Comparison of ENCODE assay signal across 11 cellular contexts in genomic region chr19:45514376-45515051, GRCh38. TPM values are rescaled to one million over a fixed set of nuclear protein-coding genes. Genes with fewer than 3 reads are reported as not detected.
DNase-seq lines count a peak whose midpoint lies in the region; ATAC-seq, FAIRE-seq and TF ChIP-seq lines count a peak whose summit lies in the region.
"Had no signal": no experiment of that assay in that cellular context is flagged by ENCODE, and none has a peak within 500 bp of the region (broad histone marks: within the 10 kb centered on the region; RNA-seq: fewer than 3 reads in every experiment).

No MANE protein-coding gene starts in this region.

- peaks cover 29% of the 10 kb centered on the region for H3K36me3 ChIP-seq in astrocyte (ENCODE audit: insufficient read depth, low read length)
- H3K36me3 ChIP-seq in upper lobe of right lung = peaks cover 19% of the 10 kb centered on the region
- H3K36me3 ChIP-seq in smooth muscle cell (ENCODE audit: low read depth) = no peaks in the 10 kb centered on the region

- H3K4me1 Mint-ChIP-seq in activated naive CD4-positive, alpha-beta T cell treated with anti-CD3 and anti-CD28 coated beads, Interleukin-2, amount 10 ng/mL, durations not matched to agents 7 days and 5 days = peaks cover 75% of the 10 kb centered on the region
- peaks cover 21% of the 10 kb centered on the region for H3K4me1 Mint-ChIP-seq in astrocyte (ENCODE audit: low read depth, unreplicated experiment)

- no peak for DNase-seq in activated naive CD4-positive, alpha-beta T cell treated with anti-CD3 and anti-CD28 coated beads, Interleukin-2, amount 10 ng/mL, durations not matched to agents 7 days and 5 days
- no peak for DNase-seq in activated naive CD4-positive, alpha-beta T cell (lab: John Stamatoyannopoulos, UW)
- DNase-seq in astrocyte (ENCODE audit: low read depth) = no peak
- DNase-seq in upper lobe of right lung = peak; percentile 83
- DNase-seq in smooth muscle cell (lab: John Stamatoyannopoulos, UW; ENCODE audit: unreplicated experiment) = no peak
- DNase-seq in SW 1271 (lab: John Stamatoyannopoulos, UW) = no peak

- ATAC-seq in upper lobe of right lung = peak; percentile 76
- ATAC-seq in GM18519 (IDR thresholded peaks at IDR 0.05; ENCODE audit: low FRiP score, unreplicated experiment) = no peak

- H3K4me3 ChIP-seq in astrocyte (ENCODE audit: insufficient read depth, low read depth, low read length) = no peak overlapping the region
- H3K4me3 ChIP-seq in mononuclear cell (ENCODE audit: low read length) = peak overlapping the region; percentile 23
- peak overlapping the region; percentile 8 for H3K4me3 ChIP-seq in upper lobe of right lung
- H3K4me3 ChIP-seq in smooth muscle cell = no peak overlapping the region
- H3K4me3 ChIP-seq: SK-N-MC had no signal

- peak overlapping the region; percentile 83 for H3K27ac Mint-ChIP-seq in activated naive CD4-positive, alpha-beta T cell treated with anti-CD3 and anti-CD28 coated beads, Interleukin-2, amount 10 ng/mL, durations not matched to agents 7 days and 5 days
- H3K27ac Mint-ChIP-seq in astrocyte (ENCODE audit: unreplicated experiment) = peak overlapping the region; percentile 66

- peak overlapping the region; percentile 35 for H3K4me3 Mint-ChIP-seq in activated naive CD4-positive, alpha-beta T cell treated with anti-CD3 and anti-CD28 coated beads, Interleukin-2, amount 10 ng/mL, durations not matched to agents 7 days and 5 days
- H3K4me3 Mint-ChIP-seq in astrocyte (ENCODE audit: unreplicated experiment) = no peak overlapping the region

- peak overlapping the region; percentile 10 for H3K4me2 ChIP-seq in astrocyte (ENCODE audit: low read length)
- no peak overlapping the region for H3K4me2 ChIP-seq in smooth muscle cell

- H3F3A ChIP-seq in smooth muscle cell (ENCODE audit: low read depth) = no peaks in the 10 kb centered on the region

- no peak for TF ChIP-seq CTCF in astrocyte (IDR thresholded peaks at IDR 0.05; ENCODE audit: insufficient read depth, low read depth, low read length)
- no peak for TF ChIP-seq CTCF in upper lobe of right lung (IDR thresholded peaks at IDR 0.05)
- no peak for TF ChIP-seq CTCF in smooth muscle cell (IDR thresholded peaks at IDR 0.05; ENCODE audit: borderline replicate concordance, insufficient read depth, poor library complexity, severe bottlenecking)

- no peaks in the 10 kb centered on the region for H3K9me3 Mint-ChIP-seq in activated naive CD4-positive, alpha-beta T cell treated with anti-CD3 and anti-CD28 coated beads, Interleukin-2, amount 10 ng/mL, durations not matched to agents 7 days and 5 days
- no peaks in the 10 kb centered on the region for H3K9me3 Mint-ChIP-seq in astrocyte (ENCODE audit: unreplicated experiment)

- no peak overlapping the region for H3K27ac ChIP-seq in astrocyte (ENCODE audit: low read depth, low read length)
- H3K27ac ChIP-seq in upper lobe of right lung = peak overlapping the region; percentile 81
- no peak overlapping the region for H3K27ac ChIP-seq in smooth muscle cell (ENCODE audit: low read depth)
- H3K27ac ChIP-seq: SK-N-MC had no signal

- H3K79me2 ChIP-seq in astrocyte (ENCODE audit: insufficient read depth, low read length) (peaks cover 91% of the 10 kb centered on the region), smooth muscle cell (ENCODE audit: low read depth) (peaks cover 83% of the 10 kb centered on the region)

- H3K9me3 ChIP-seq in astrocyte (ENCODE audit: insufficient read depth, low read depth, low read length) (no peaks in the 10 kb centered on the region), mononuclear cell (ENCODE audit: low read depth, low read length) (no peaks in the 10 kb centered on the region), upper lobe of right lung (no peaks in the 10 kb centered on the region), smooth muscle cell (replicated peaks; ENCODE audit: low read depth) (no peaks in the 10 kb centered on the region)

- H4K20me1 ChIP-seq in astrocyte (ENCODE audit: insufficient read depth, low read length) (peaks cover 95% of the 10 kb centered on the region), smooth muscle cell (ENCODE audit: low read depth) (peaks cover 100% of the 10 kb centered on the region)

- no peaks in the 10 kb centered on the region for H3K27me3 Mint-ChIP-seq in activated naive CD4-positive, alpha-beta T cell treated with anti-CD3 and anti-CD28 coated beads, Interleukin-2, amount 10 ng/mL, durations not matched to agents 7 days and 5 days
- no peaks in the 10 kb centered on the region for H3K27me3 Mint-ChIP-seq in astrocyte (ENCODE audit: low read depth, unreplicated experiment)

- H3K9ac ChIP-seq in astrocyte (ENCODE audit: low read length) (no peak overlapping the region), smooth muscle cell (ENCODE audit: low read depth) (no peak overlapping the region)

- intact Hi-C loops in upper lobe of right lung (cut with DNase I) = no loop called here

- H3K36me3 Mint-ChIP-seq in activated naive CD4-positive, alpha-beta T cell treated with anti-CD3 and anti-CD28 coated beads, Interleukin-2, amount 10 ng/mL, durations not matched to agents 7 days and 5 days = peaks cover 44% of the 10 kb centered on the region
- H3K36me3 Mint-ChIP-seq in astrocyte (ENCODE audit: low read depth, unreplicated experiment) = peaks cover 23% of the 10 kb centered on the region

- H3K4me1 ChIP-seq in astrocyte (ENCODE audit: insufficient read depth, low read length) (peaks cover 16% of the 10 kb centered on the region), mononuclear cell (ENCODE audit: insufficient read depth, low read length) (peaks cover 73% of the 10 kb centered on the region), upper lobe of right lung (peaks cover 49% of the 10 kb centered on the region), smooth muscle cell (ENCODE audit: low read depth) (no peaks in the 10 kb centered on the region)

- FAIRE-seq in astrocyte (lab: Jason Lieb, UNC) = no peak
- FAIRE-seq: bronchial epithelial cell had no signal

- 80% methylated on average over 13 of the region's 13 CpGs for WGBS in smooth muscle cell (ENCODE audit: low lambda C conversion rate)

- CTCF ChIA-PET in activated naive CD4-positive, alpha-beta T cell treated with anti-CD3 and anti-CD28 coated beads, Interleukin-2, amount 10 ng/mL, durations not matched to agents 7 days and 5 days (lab: Charles Lee) = interaction anchor here (0.9 to 2.4 kb wide), 4 partner anchors 44 to 168 kb away, joined by 3 to 12 read pairs (median 4); no protein-coding TSS in a partner anchor

- H3K27me3 ChIP-seq in astrocyte (ENCODE audit: insufficient read depth, low read length) = no peaks in the 10 kb centered on the region
- H3K27me3 ChIP-seq in mononuclear cell (ENCODE audit: insufficient read depth, low read length) = no peaks in the 10 kb centered on the region
- no peaks in the 10 kb centered on the region for H3K27me3 ChIP-seq in upper lobe of right lung
- no peaks in the 10 kb centered on the region for H3K27me3 ChIP-seq in smooth muscle cell (ENCODE audit: low read depth)

- H2AFZ ChIP-seq in astrocyte (ENCODE audit: low read depth, low read length) (no peak overlapping the region), smooth muscle cell (ENCODE audit: low read depth) (no peak overlapping the region)

RNA-seq across cellular contexts. Expression of gene VASP, which starts 7.2 kb away (rescaled TPM):
- total RNA-seq in astrocyte (205 and 222 TPM in 2 replicates), mononuclear cell (95.8 TPM), upper lobe of right lung (155 TPM), smooth muscle cell (75.8 and 83.8 TPM in 2 replicates)
- polyA plus RNA-seq in smooth muscle cell = 73.6 and 107 TPM in 2 replicates

RNA-seq across cellular contexts. Expression of gene PPM1N, which starts 16.3 kb away (rescaled TPM):
- total RNA-seq in astrocyte (0.67 and 1.3 TPM in 2 replicates), mononuclear cell (4.3 TPM), upper lobe of right lung (0.67 TPM), smooth muscle cell (0.58 TPM in 1 of 2 replicates, not detected in the other)
- polyA plus RNA-seq in smooth muscle cell = 0.16 and 1.3 TPM in 2 replicates
- total RNA-seq: lung microvascular endothelial cell had no signal

RNA-seq across cellular contexts. Expression of gene RTN2, which starts 17.7 kb away (rescaled TPM):
- total RNA-seq in astrocyte (29.1 and 35.3 TPM in 2 replicates), mononuclear cell (1.5 TPM), upper lobe of right lung (13.3 TPM), smooth muscle cell (6.3 and 20.5 TPM in 2 replicates)
- 24.4 and 28.0 TPM in 2 replicates for polyA plus RNA-seq in smooth muscle cell

RNA-seq across cellular contexts. Expression of gene FOSB, which starts 46.7 kb away (rescaled TPM):
- total RNA-seq in astrocyte (8.2 and 13.3 TPM in 2 replicates), mononuclear cell (337 TPM), upper lobe of right lung (3.6 TPM), smooth muscle cell (171 and 186 TPM in 2 replicates)
- 178 and 299 TPM in 2 replicates for polyA plus RNA-seq in smooth muscle cell

Comparison
In these comparisons a context has a peak if more than half of its experiments do, and no peak if none do; other contexts are left out.
1. H3K4me3 ChIP-seq: peak in mononuclear cell (single experiment) and upper lobe of right lung (single experiment); none in astrocyte (single experiment) and smooth muscle cell (single experiment).